13 cellular contexts compared by ENCODE assay signal in the genomic region with DNA sequence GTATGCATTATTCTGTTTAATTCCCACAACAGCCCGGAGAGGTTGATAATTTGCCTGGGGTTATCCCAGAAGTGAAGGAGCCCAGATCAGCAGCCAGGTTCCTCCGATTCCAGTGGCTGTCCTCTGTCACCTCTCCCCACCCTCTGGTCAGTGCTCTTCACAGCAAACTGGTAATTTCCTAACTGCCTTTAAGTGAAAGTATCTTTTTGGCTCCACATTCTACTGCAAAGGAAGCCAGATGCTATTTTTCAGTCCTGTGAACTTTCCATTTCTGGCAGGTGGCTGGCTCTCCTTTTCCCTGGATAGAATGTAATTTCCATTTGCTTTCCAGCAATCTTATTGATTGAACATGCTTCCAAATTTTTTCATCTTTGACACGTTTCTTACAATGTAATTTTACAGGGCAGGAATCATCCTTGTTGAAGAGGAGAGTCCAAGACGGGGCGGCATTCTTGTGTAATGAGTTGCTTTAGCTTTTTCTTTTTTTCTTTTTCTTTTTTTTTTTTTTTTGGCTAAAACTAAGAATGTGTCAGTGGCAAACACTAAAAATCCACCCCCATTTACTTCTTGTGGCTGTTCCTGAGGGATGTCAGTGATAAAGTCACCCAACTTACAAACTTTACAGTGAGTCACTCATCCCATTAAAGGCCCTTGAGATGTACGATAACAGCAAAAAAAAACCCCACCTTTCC. TPM values are rescaled to one million over a fixed set of nuclear protein-coding genes. Genes with fewer than 3 reads are reported as not detected.
DNase-seq lines count a peak whose midpoint lies in the region; ATAC-seq and TF ChIP-seq lines count a peak whose summit lies in the region.
"Had no signal": no experiment of that assay in that cellular context is flagged by ENCODE, and none has a peak within 500 bp of the region (broad histone marks: within the 10 kb centered on the region; RNA-seq: fewer than 3 reads in every experiment).

No MANE protein-coding gene starts in this region.

- TF ChIP-seq CTCF in PC-3 (conservative IDR thresholded peaks at IDR 0.05; ENCODE audit: low read depth, low read length) = no peak
- TF ChIP-seq CTCF in osteoblast (IDR thresholded peaks at IDR 0.05; ENCODE audit: extremely low read depth, low read depth, low read length) = no peak
- TF ChIP-seq CTCF in mucosa of descending colon (IDR thresholded peaks at IDR 0.05) = no peak
- no peak for TF ChIP-seq CTCF in tibial artery (IDR thresholded peaks at IDR 0.05)

- H3K79me2 ChIP-seq in PC-3 (ENCODE audit: low read length) (no peaks in the 10 kb centered on the region), osteoblast (ENCODE audit: insufficient read depth, low read length) (no peaks in the 10 kb centered on the region)

- no peaks in the 10 kb centered on the region for H4K20me1 ChIP-seq in PC-3 (ENCODE audit: low read length)
- H4K20me1 ChIP-seq in osteoblast (ENCODE audit: insufficient read depth, low read length) = no peaks in the 10 kb centered on the region

- H3F3A ChIP-seq in PC-3 (ENCODE audit: low read length, unreplicated experiment) = peaks cover 20% of the 10 kb centered on the region

- H3K36me3 ChIP-seq in PC-3 (ENCODE audit: low read depth, low read length) = no peaks in the 10 kb centered on the region
- no peaks in the 10 kb centered on the region for H3K36me3 ChIP-seq in osteoblast (ENCODE audit: insufficient read depth, low read length)
- H3K36me3 ChIP-seq in mucosa of descending colon (ENCODE audit: low read depth) = no peaks in the 10 kb centered on the region
- H3K36me3 ChIP-seq in tibial artery = no peaks in the 10 kb centered on the region

- H3K4me2 ChIP-seq in PC-3 (ENCODE audit: low read length) (peak overlapping the region; percentile 81), osteoblast (ENCODE audit: insufficient read depth, low read length) (peak overlapping the region; percentile 71)

- H2AFZ ChIP-seq in PC-3 (ENCODE audit: low read length) = peak overlapping the region; percentile 37
- H2AFZ ChIP-seq in osteoblast (ENCODE audit: low read length) = no peak overlapping the region

- CTCF ChIA-PET in PC-3 (lab: Charles Lee) = interaction anchor here (0.6 kb wide), 3 partner anchors 210 to 1288 kb away, joined by 3 to 4 read pairs (median 3); no protein-coding TSS in a partner anchor

- peak overlapping the region; percentile 74 for H3K9ac ChIP-seq in PC-3 (ENCODE audit: low read length)

- H3K4me1 ChIP-seq in PC-3 (ENCODE audit: insufficient read depth, low read length) = peaks cover 64% of the 10 kb centered on the region
- H3K4me1 ChIP-seq in osteoblast (ENCODE audit: insufficient read depth, low read length) = peaks cover 39% of the 10 kb centered on the region
- no peaks in the 10 kb centered on the region for H3K4me1 ChIP-seq in mucosa of descending colon (ENCODE audit: low read depth)
- H3K4me1 ChIP-seq in tibial artery = peaks cover 0 to 34% (median 14%) of the 10 kb centered on the region in 4 donors

- ATAC-seq in PC-3 (peak; percentile 39), mucosa of descending colon (no peak)
- ATAC-seq: activated T-helper 17 cell treated with anti-CD3 and anti-CD28 coated beads, Interleukin-2, amount 50 U/mL, for 72 hours had no signal

- H3K27me3 ChIP-seq in PC-3 (ENCODE audit: low read length) (no peaks in the 10 kb centered on the region), osteoblast (ENCODE audit: insufficient read depth, low read length) (no peaks in the 10 kb centered on the region), tibial artery (no peaks in the 10 kb centered on the region)

- DNase-seq in EL (peak; percentile 93), PC-3 (peak; percentile 96), dermis blood vessel endothelial cell (peak; percentile 54), osteoblast (ENCODE audit: insufficient read length, low spot score, missing footprints) (peak; percentile 92), NCI-H69 (lab: John Stamatoyannopoulos, UW) (no peak), mucosa of descending colon (no peak), T-helper 2 cell (no peak), tibial artery (no peak)
- DNase-seq: activated CD4-positive, CD25-positive, alpha-beta regulatory T cell; stimulated activated CD4-positive, alpha-beta T cell treated with anti-CD3 and anti-CD28 coated beads, Interleukin-2, amount 100 ng/mL, for 24 hours had no signal

- no peaks in the 10 kb centered on the region for H3K9me2 ChIP-seq in PC-3 (replicated peaks; ENCODE audit: low read length)

- H3K27ac ChIP-seq in PC-3 (ENCODE audit: low read length) (peak overlapping the region; percentile 94), osteoblast (ENCODE audit: low read depth, low read length) (peak overlapping the region; percentile 69), tibial artery (peak overlapping the region in 1 of 2 donors; percentile 7)

- intact Hi-C loops in PC-3 (cut with micrococcal nuclease) (loop anchor here (1.0 to 5.0 kb wide), 4 partner anchors 30 to 250 kb away; a partner anchor contains a TSS), mucosa of descending colon (cut with DNase I, micrococcal nuclease) (no loop called here), tibial artery (cut with DNase I; ENCODE audit: low total_unique reads) (no loop called here)

- H3K9me3 ChIP-seq in PC-3 (ENCODE audit: low read length) = no peaks in the 10 kb centered on the region
- no peaks in the 10 kb centered on the region for H3K9me3 ChIP-seq in osteoblast (ENCODE audit: low read depth, low read length)
- no peaks in the 10 kb centered on the region for H3K9me3 ChIP-seq in mucosa of descending colon
- peaks cover 0 to 3% (median 0%) of the 10 kb centered on the region in 3 donors for H3K9me3 ChIP-seq in tibial artery

- H3K4me3 ChIP-seq in PC-3 (ENCODE audit: low read length) (peak overlapping the region; percentile 56), osteoblast (ENCODE audit: insufficient read depth, low read length) (peak overlapping the region; percentile 48), mucosa of descending colon (no peak overlapping the region), tibial artery (no peak overlapping the region)

- no TSS peak for BruUV-seq in PC-3 (replicated peaks; lab: Mats Ljungman, UMichigan)

- POLR2A ChIA-PET in PC-3 (lab: Charles Lee; ENCODE audit: unreplicated experiment) = interaction anchor here (0.6 kb wide), 6 partner anchors 31 to 1672 kb away, joined by 3 to 10 read pairs (median 4); no protein-coding TSS in a partner anchor

RNA-seq across cellular contexts. Expression of a gene that starts 29.6 kb away (rescaled TPM):
- total RNA-seq in PC-3 (2014; rRNA removed) (22.6 and 28.2 TPM in 2 replicates), dermis blood vessel endothelial cell (5.4 and 6.8 TPM in 2 replicates), osteoblast (42.7 and 46.0 TPM in 2 replicates), mucosa of descending colon (10 to 100 TPM; 42.3 to 77.7 (median 56.3) TPM)

RNA-seq across cellular contexts. Expression of a gene that starts 43.6 kb away (rescaled TPM):
- total RNA-seq in PC-3 (2014; rRNA removed) (not detected in 2 replicates), dermis blood vessel endothelial cell (not detected in 2 replicates), osteoblast (not detected in 2 replicates), mucosa of descending colon (under 1 TPM in 2 of 3 donors, not detected in 1; 0.69 to 0.92 TPM)
- total RNA-seq: activated T-helper 17 cell treated with anti-CD3 and anti-CD28 coated beads, Interleukin-2, amount 50 U/mL, for 72 hours; dermis microvascular lymphatic vessel endothelial cell; subcutaneous adipose tissue had no signal

Comparison
In these comparisons a context has a peak if more than half of its experiments do, and no peak if none do; other contexts are left out.
1. DNase-seq: peak in EL (single experiment), PC-3 (single experiment), dermis blood vessel endothelial cell (single experiment) and osteoblast (single experiment); none in NCI-H69 (single experiment), mucosa of descending colon (0 of 3), T-helper 2 cell (0 of 5) and tibial artery (0 of 2).
2. H3K4me3 ChIP-seq: peak in PC-3 (single experiment) and osteoblast (single experiment); none in mucosa of descending colon (single experiment) and tibial artery (0 of 2).